In the genomic region with DNA sequence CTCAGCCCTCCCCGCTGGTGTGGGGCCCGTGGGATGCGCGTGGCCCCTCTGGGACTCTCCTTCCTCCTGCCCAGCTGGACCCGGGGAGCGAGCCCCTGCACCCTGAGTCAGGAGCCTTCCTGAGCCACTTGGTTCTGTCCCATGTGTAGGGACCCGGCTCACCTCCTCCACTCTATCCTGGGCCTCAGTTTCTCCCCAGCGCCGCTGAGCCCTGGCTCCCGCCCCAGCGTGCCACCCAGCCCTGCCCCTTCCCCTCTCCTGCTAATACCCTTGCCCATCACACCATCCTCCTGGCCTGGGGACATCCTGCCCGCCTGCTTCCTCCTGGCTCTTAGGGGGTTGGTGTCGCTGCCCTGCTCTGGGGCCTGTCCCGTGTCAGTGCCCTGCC, we compare ENCODE assay signal across 1 cellular context.
TF ChIP-seq lines count a peak whose summit lies in the region.

No MANE protein-coding gene starts in this region.

TF ChIP-seq in HepG2, 621 proteins besides CTCF, POLR2A, EP300 and RAD21:
- TF ChIP-seq CBX2 (IDR thresholded peaks at IDR 0.05; ENCODE audit: low read depth, low read length) (no peak), CBX2 (CRISPR knock-in tag; IDR thresholded peaks at IDR 0.05; ENCODE audit: low read depth) (no peak), HNRNPL (IDR thresholded peaks at IDR 0.05; ENCODE audit: low read depth, low read length) (no peak), SETDB1 (CRISPR knock-in tag; IDR thresholded peaks at IDR 0.05; ENCODE audit: borderline replicate concordance) (no peak), HOXA3 (CRISPR knock-in tag; IDR thresholded peaks at IDR 0.05) (no peak), ZNF253 (CRISPR knock-in tag; IDR thresholded peaks at IDR 0.05; ENCODE audit: borderline replicate concordance) (0 out of 2 replicates have a peak, but pooled peaks have one; percentile 35), ZNF296 (CRISPR knock-in tag; conservative IDR thresholded peaks at IDR 0.05) (no peak), YY1 (IDR thresholded peaks at IDR 0.05; ENCODE audit: insufficient read depth, insufficient replicate concordance, low read depth, low read length) (no peak)
